In genomic region chr11:86806903-86807302, GRCh38 we compare ENCODE assay signal across 17 cellular contexts. TPM values are rescaled to one million over a fixed set of nuclear protein-coding genes. Genes with fewer than 3 reads are reported as not detected.
DNase-seq lines count a peak whose midpoint lies in the region; ATAC-seq, FAIRE-seq and TF ChIP-seq lines count a peak whose summit lies in the region.
"Had no signal": no experiment of that assay in that cellular context is flagged by ENCODE, and none has a peak within 500 bp of the region (broad histone marks: within the 10 kb centered on the region; RNA-seq: fewer than 3 reads in every experiment).

No MANE protein-coding gene starts in this region.

- H3K4me3 ChIP-seq in astrocyte (ENCODE audit: insufficient read depth, low read depth, low read length) (no peak overlapping the region), mesenchymal stem cell (ENCODE audit: insufficient read depth in 1 of 2, low read depth in 1 of 2, low read length in 2 of 2) (no peak overlapping the region), adrenal gland (no peak overlapping the region)
- H3K4me3 ChIP-seq: BLaER1 treated with 17β-estradiol and CSF1 and Interleukin-3, amounts not matched to agents 10 nM and 100 nM; HAP-1 had no signal

- no peak overlapping the region for H4K91ac ChIP-seq in mesenchymal stem cell (ENCODE audit: low read length)

- CTCF ChIA-PET in activated CD4-positive, alpha-beta T cell treated with anti-CD3 and anti-CD28 coated beads, Interleukin-2, amount 10 ng/mL, durations not matched to agents 7 days and 5 days (lab: Charles Lee): interaction anchor here (1.1 to 1.4 kb wide), 4 partner anchors 8 to 952 kb away, joined by 3 to 6 read pairs (median 4); partner anchors contain the start of gene CCDC83
- CTCF ChIA-PET in CD4-positive, alpha-beta T cell (lab: Charles Lee): no interaction called here

- no peak overlapping the region for H3K23ac ChIP-seq in mesenchymal stem cell (ENCODE audit: low read length in 2 of 2)

- 85% methylated on average over 2 of the region's 3 CpGs for WGBS in mesenchymal stem cell
- WGBS in adrenal gland, 4 donors: 84 to 95% (median 87%) methylated on average over 3 of the region's 3 CpGs

- peaks cover 29% of the 10 kb centered on the region for H4K20me1 ChIP-seq in astrocyte (ENCODE audit: insufficient read depth, low read length)
- H4K20me1 ChIP-seq: BLaER1 treated with 17β-estradiol and CSF1 and Interleukin-3, amounts not matched to agents 10 nM and 100 nM had no signal

- no peaks in the 10 kb centered on the region for H3K9me3 ChIP-seq in astrocyte (ENCODE audit: insufficient read depth, low read depth, low read length)
- no peaks in the 10 kb centered on the region for H3K9me3 ChIP-seq in mesenchymal stem cell (ENCODE audit: control insufficient read depth, low read length)
- H3K9me3 ChIP-seq in adrenal gland (replicated peaks in 1 of 3): no peaks in the 10 kb centered on the region
- H3K9me3 ChIP-seq in CD4-positive, alpha-beta T cell (ENCODE audit: control insufficient read depth, low read length): no peaks in the 10 kb centered on the region
- H3K9me3 ChIP-seq: BLaER1 treated with 17β-estradiol and CSF1 and Interleukin-3, amounts not matched to agents 10 nM and 100 nM; HAP-1 had no signal

- H3K4ac ChIP-seq in mesenchymal stem cell (ENCODE audit: low read depth in 1 of 2, low read length in 2 of 2): peak overlapping the region in 1 of 2 experiments; percentile 19

- intact Hi-C loops in activated CD4-positive, alpha-beta T cell treated with anti-CD3 and anti-CD28 coated beads, Interleukin-2, amount 10 ng/mL, durations not matched to agents 24 days and 14 days (cut with micrococcal nuclease): loop anchor here (1.0 to 10.0 kb wide), 11 partner anchors 119 to 1180 kb away; partner anchors contain the start of genes DLG2 and TMEM126B
- intact Hi-C loops in adrenal gland (cut with DNase I): loop anchor here (10.0 kb wide), 2 partner anchors 132 to 172 kb away; partner anchors contain the start of gene ME3 (in 1 of the 2)
- intact Hi-C loops in CD4-positive, alpha-beta T cell (cut with DNase I, micrococcal nuclease): no loop called here

- no peak for TF ChIP-seq POLR2A in adrenal gland (IDR thresholded peaks at IDR 0.05)

- no peak overlapping the region for H3K18ac ChIP-seq in mesenchymal stem cell (ENCODE audit: low read depth in 1 of 2, low read length in 2 of 2)

- DNase-seq in activated CD4-positive, alpha-beta T cell treated with anti-CD3 and anti-CD28 coated beads, Interleukin-2, amount 10 ng/mL, durations not matched to agents 7 days and 5 days: no peak
- DNase-seq in activated CD4-positive, alpha-beta T cell treated with anti-CD3 and anti-CD28 coated beads, Interleukin-2, amount 10 ng/mL, durations not matched to agents 24 days and 14 days: no peak
- DNase-seq in astrocyte (ENCODE audit: low read depth): no peak
- no peak for DNase-seq in mesenchymal stem cell
- DNase-seq in progenitor cell of endocrine pancreas (ENCODE audit: low spot score, unreplicated experiment): no peak
- DNase-seq in DMS153 (lab: John Stamatoyannopoulos, UW): no peak
- DNase-seq in adrenal gland: no peak
- DNase-seq in CD4-positive, alpha-beta T cell: no peak
- DNase-seq: 8988T; DMS53; NCI-H1417; NCI-H2029 treated with DMSO at 0.1 percent for 48 hours; NCI-H69; NK-92 treated with Interleukin-12 subunit alpha and Interleukin-12 subunit beta, amount 100 ng/mL, for 24 hours had no signal

- H3K36me3 ChIP-seq in astrocyte (ENCODE audit: insufficient read depth, low read length) (peaks cover 32% of the 10 kb centered on the region), mesenchymal stem cell (ENCODE audit: control insufficient read depth in 1 of 2, insufficient read depth in 2 of 2, low read depth in 1 of 2, low read length in 2 of 2) (peaks cover 15 to 25% of the 10 kb centered on the region in 2 experiments), adrenal gland (replicated peaks in 1 of 2) (no peaks in the 10 kb centered on the region)
- H3K36me3 ChIP-seq: BLaER1 treated with 17β-estradiol and CSF1 and Interleukin-3, amounts not matched to agents 10 nM and 100 nM; HAP-1 had no signal

- no peak overlapping the region for H3K14ac ChIP-seq in mesenchymal stem cell (ENCODE audit: low read length in 2 of 2)

- H3K27me3 Mint-ChIP-seq in activated CD4-positive, alpha-beta T cell treated with anti-CD3 and anti-CD28 coated beads, Interleukin-2, amount 10 ng/mL, durations not matched to agents 7 days and 5 days: peaks cover 49% of the 10 kb centered on the region
- peaks cover 18% of the 10 kb centered on the region for H3K27me3 Mint-ChIP-seq in activated CD4-positive, alpha-beta T cell treated with anti-CD3 and anti-CD28 coated beads, Interleukin-2, amount 10 ng/mL, durations not matched to agents 24 days and 14 days
- H3K27me3 Mint-ChIP-seq in astrocyte (ENCODE audit: low read depth, unreplicated experiment): no peaks in the 10 kb centered on the region
- peaks cover 3% of the 10 kb centered on the region for H3K27me3 Mint-ChIP-seq in progenitor cell of endocrine pancreas
- peaks cover 29% of the 10 kb centered on the region for H3K27me3 Mint-ChIP-seq in CD4-positive, alpha-beta T cell

- H3K9me3 Mint-ChIP-seq in activated CD4-positive, alpha-beta T cell treated with anti-CD3 and anti-CD28 coated beads, Interleukin-2, amount 10 ng/mL, durations not matched to agents 7 days and 5 days: no peaks in the 10 kb centered on the region
- H3K9me3 Mint-ChIP-seq in activated CD4-positive, alpha-beta T cell treated with anti-CD3 and anti-CD28 coated beads, Interleukin-2, amount 10 ng/mL, durations not matched to agents 24 days and 14 days: no peaks in the 10 kb centered on the region
- no peaks in the 10 kb centered on the region for H3K9me3 Mint-ChIP-seq in astrocyte (ENCODE audit: unreplicated experiment)
- H3K9me3 Mint-ChIP-seq in progenitor cell of endocrine pancreas (ENCODE audit: low read depth): no peaks in the 10 kb centered on the region
- no peaks in the 10 kb centered on the region for H3K9me3 Mint-ChIP-seq in CD4-positive, alpha-beta T cell
- H3K9me3 Mint-ChIP-seq: IgD-negative memory B cell had no signal

- ATAC-seq in CD4-positive, alpha-beta T cell (ENCODE audit: poor library complexity): no peak

- H3K79me2 ChIP-seq in astrocyte (ENCODE audit: insufficient read depth, low read length): peaks cover 98% of the 10 kb centered on the region

- peaks cover 37% of the 10 kb centered on the region for H3K4me1 Mint-ChIP-seq in activated CD4-positive, alpha-beta T cell treated with anti-CD3 and anti-CD28 coated beads, Interleukin-2, amount 10 ng/mL, durations not matched to agents 7 days and 5 days
- H3K4me1 Mint-ChIP-seq in activated CD4-positive, alpha-beta T cell treated with anti-CD3 and anti-CD28 coated beads, Interleukin-2, amount 10 ng/mL, durations not matched to agents 24 days and 14 days: peaks cover 42% of the 10 kb centered on the region
- H3K4me1 Mint-ChIP-seq in astrocyte (ENCODE audit: low read depth, unreplicated experiment): peaks cover 71% of the 10 kb centered on the region
- H3K4me1 Mint-ChIP-seq in progenitor cell of endocrine pancreas (ENCODE audit: low read depth): peaks cover 37% of the 10 kb centered on the region
- no peaks in the 10 kb centered on the region for H3K4me1 Mint-ChIP-seq in CD4-positive, alpha-beta T cell (ENCODE audit: low read depth)
- H3K4me1 Mint-ChIP-seq: IgD-negative memory B cell had no signal

- peak overlapping the region in 1 of 2 experiments; percentile 3 for H2BK12ac ChIP-seq in mesenchymal stem cell (ENCODE audit: low read length in 2 of 2)

- H3K4me3 Mint-ChIP-seq in activated CD4-positive, alpha-beta T cell treated with anti-CD3 and anti-CD28 coated beads, Interleukin-2, amount 10 ng/mL, durations not matched to agents 7 days and 5 days: no peak overlapping the region
- H3K4me3 Mint-ChIP-seq in activated CD4-positive, alpha-beta T cell treated with anti-CD3 and anti-CD28 coated beads, Interleukin-2, amount 10 ng/mL, durations not matched to agents 24 days and 14 days: no peak overlapping the region
- H3K4me3 Mint-ChIP-seq in astrocyte (ENCODE audit: unreplicated experiment) (peak overlapping the region; percentile 11), progenitor cell of endocrine pancreas (ENCODE audit: low read depth) (no peak overlapping the region)
- no peak overlapping the region for H3K4me3 Mint-ChIP-seq in CD4-positive, alpha-beta T cell
- H3K4me3 Mint-ChIP-seq: IgD-negative memory B cell had no signal

- no peak for TF ChIP-seq CTCF in astrocyte (IDR thresholded peaks at IDR 0.05; ENCODE audit: insufficient read depth, low read depth, low read length)
- TF ChIP-seq CTCF in progenitor cell of endocrine pancreas (IDR thresholded peaks at IDR 0.05; ENCODE audit: unreplicated experiment): no peak
- TF ChIP-seq CTCF in adrenal gland (IDR thresholded peaks at IDR 0.05): no peak
- TF ChIP-seq CTCF in CD4-positive, alpha-beta T cell (IDR thresholded peaks at IDR 0.05): no peak

- peaks cover 43% of the 10 kb centered on the region for H3K4me1 ChIP-seq in astrocyte (ENCODE audit: insufficient read depth, low read length)
- H3K4me1 ChIP-seq in mesenchymal stem cell (ENCODE audit: control insufficient read depth, insufficient read depth, low read depth, low read length): peaks cover 9% of the 10 kb centered on the region
- H3K4me1 ChIP-seq in adrenal gland (replicated peaks in 1 of 2): peaks cover 0 to 13% of the 10 kb centered on the region in 2 donors

- no peak overlapping the region for H4K8ac ChIP-seq in mesenchymal stem cell (ENCODE audit: low read length)

- H3K9ac ChIP-seq in astrocyte (ENCODE audit: low read length): no peak overlapping the region
- no peak overlapping the region for H3K9ac ChIP-seq in mesenchymal stem cell (ENCODE audit: low read length)
- H3K9ac ChIP-seq: BLaER1 treated with 17β-estradiol and CSF1 and Interleukin-3, amounts not matched to agents 10 nM and 100 nM had no signal

- H3K27ac Mint-ChIP-seq in activated CD4-positive, alpha-beta T cell treated with anti-CD3 and anti-CD28 coated beads, Interleukin-2, amount 10 ng/mL, durations not matched to agents 7 days and 5 days: peak overlapping the region; percentile 54
- H3K27ac Mint-ChIP-seq in activated CD4-positive, alpha-beta T cell treated with anti-CD3 and anti-CD28 coated beads, Interleukin-2, amount 10 ng/mL, durations not matched to agents 24 days and 14 days: no peak overlapping the region
- H3K27ac Mint-ChIP-seq in astrocyte (ENCODE audit: unreplicated experiment) (peak overlapping the region; percentile 77), progenitor cell of endocrine pancreas (peak overlapping the region; percentile 15)
- no peak overlapping the region for H3K27ac Mint-ChIP-seq in CD4-positive, alpha-beta T cell
- H3K27ac Mint-ChIP-seq: IgD-negative memory B cell had no signal

- H2BK120ac ChIP-seq in mesenchymal stem cell (ENCODE audit: low read depth, low read length): no peak overlapping the region

- H3K27me3 ChIP-seq in astrocyte (ENCODE audit: insufficient read depth, low read length) (no peaks in the 10 kb centered on the region), mesenchymal stem cell (ENCODE audit: control insufficient read depth in 1 of 2, insufficient read depth in 1 of 2, low read length in 2 of 2) (no peaks in the 10 kb centered on the region), adrenal gland (no peaks in the 10 kb centered on the region)
- peaks cover 11% of the 10 kb centered on the region for H3K27me3 ChIP-seq in CD4-positive, alpha-beta T cell (ENCODE audit: control insufficient read depth, insufficient read depth, low read length)

- POLR2A ChIA-PET in activated CD4-positive, alpha-beta T cell treated with anti-CD3 and anti-CD28 coated beads, Interleukin-2, amount 10 ng/mL, durations not matched to agents 7 days and 5 days (lab: Charles Lee): no interaction called here
- POLR2A ChIA-PET in CD4-positive, alpha-beta T cell (lab: Charles Lee): no interaction called here

- peak overlapping the region; percentile 3 for H2BK5ac ChIP-seq in mesenchymal stem cell (ENCODE audit: low read depth, low read length, poor library complexity, severe bottlenecking)

- H3K27ac ChIP-seq in astrocyte (ENCODE audit: low read depth, low read length) (no peak overlapping the region), mesenchymal stem cell (ENCODE audit: low read length, poor library complexity, severe bottlenecking) (peak overlapping the region; percentile 30), adrenal gland (no peak overlapping the region)
- H3K27ac ChIP-seq in CD4-positive, alpha-beta T cell (ENCODE audit: low read depth, low read length): no peak overlapping the region

- H2AFZ ChIP-seq in astrocyte (ENCODE audit: low read depth, low read length) (no peak overlapping the region), mesenchymal stem cell (ENCODE audit: low read depth, low read length) (no peak overlapping the region)

- FAIRE-seq in astrocyte (lab: Jason Lieb, UNC): no peak

- no peak overlapping the region for H2BK15ac ChIP-seq in mesenchymal stem cell (ENCODE audit: low read depth, poor library complexity, severe bottlenecking)

- no peaks in the 10 kb centered on the region for H3K79me1 ChIP-seq in mesenchymal stem cell (replicated peaks; ENCODE audit: low read length, poor library complexity, severe bottlenecking)

- no peak overlapping the region for H2AK5ac ChIP-seq in mesenchymal stem cell (ENCODE audit: low read length, severe bottlenecking)

- H3K4me2 ChIP-seq in astrocyte (ENCODE audit: low read length) (no peak overlapping the region), mesenchymal stem cell (ENCODE audit: low read length, poor library complexity, severe bottlenecking) (no peak overlapping the region)

- peaks cover 2% of the 10 kb centered on the region for H3K36me3 Mint-ChIP-seq in activated CD4-positive, alpha-beta T cell treated with anti-CD3 and anti-CD28 coated beads, Interleukin-2, amount 10 ng/mL, durations not matched to agents 7 days and 5 days (ENCODE audit: low read depth)
- peaks cover 21% of the 10 kb centered on the region for H3K36me3 Mint-ChIP-seq in activated CD4-positive, alpha-beta T cell treated with anti-CD3 and anti-CD28 coated beads, Interleukin-2, amount 10 ng/mL, durations not matched to agents 24 days and 14 days (ENCODE audit: low read depth)
- H3K36me3 Mint-ChIP-seq in astrocyte (ENCODE audit: low read depth, unreplicated experiment): peaks cover 12% of the 10 kb centered on the region
- H3K36me3 Mint-ChIP-seq in progenitor cell of endocrine pancreas (ENCODE audit: insufficient read depth): peaks cover 10% of the 10 kb centered on the region
- H3K36me3 Mint-ChIP-seq in CD4-positive, alpha-beta T cell (ENCODE audit: low read depth): no peaks in the 10 kb centered on the region
- H3K36me3 Mint-ChIP-seq: IgD-negative memory B cell had no signal

RNA-seq across cellular contexts. Expression of gene PRSS23, which starts 6.6 kb away (rescaled TPM):
- total RNA-seq in activated CD4-positive, alpha-beta T cell treated with anti-CD3 and anti-CD28 coated beads, Interleukin-2, amount 10 ng/mL, durations not matched to agents 7 days and 5 days: under 1 TPM; 0.35 to 0.40 TPM
- total RNA-seq in activated CD4-positive, alpha-beta T cell treated with anti-CD3 and anti-CD28 coated beads, Interleukin-2, amount 10 ng/mL, durations not matched to agents 24 days and 14 days: 37.8 and 43.9 TPM in 2 replicates
- total RNA-seq in astrocyte (680 and 717 TPM in 2 replicates), progenitor cell of endocrine pancreas (31.6 and 34.5 TPM in 2 replicates), adrenal gland (10 to 100 TPM; 16.2 to 49.4 (median 41.4) TPM)
- polyA plus RNA-seq in mesenchymal stem cell (2013, experiment 1 of 2): 324 TPM
- polyA plus RNA-seq in mesenchymal stem cell (2013, experiment 2 of 2): 337 TPM
- 10 to 100 TPM in 1 of 3 donors, 1 to 10 TPM in 2; 5.1 to 27.7 (median 9.5) TPM for polyA plus RNA-seq in adrenal gland
- under 1 TPM in 1 of 2 experiments, not detected in 1; 0.05 TPM for total RNA-seq in CD4-positive, alpha-beta T cell

Comparison
In these comparisons a context has a peak if more than half of its experiments do, and no peak if none do; other contexts are left out.
1. H3K27ac Mint-ChIP-seq: peak in activated CD4-positive, alpha-beta T cell treated with anti-CD3 and anti-CD28 coated beads, Interleukin-2, amount 10 ng/mL, durations not matched to agents 7 days and 5 days (single experiment), astrocyte (single experiment) and progenitor cell of endocrine pancreas (single experiment); none in activated CD4-positive, alpha-beta T cell treated with anti-CD3 and anti-CD28 coated beads, Interleukin-2, amount 10 ng/mL, durations not matched to agents 24 days and 14 days (single experiment) and CD4-positive, alpha-beta T cell (single experiment).
2. RNA of gene PRSS23, which starts 6.6 kb away (total RNA-seq): 680 to 717 TPM in astrocyte; 16.2 to 49.4 TPM in adrenal gland, 37.8 to 43.9 TPM in activated CD4-positive, alpha-beta T cell treated with anti-CD3 and anti-CD28 coated beads, Interleukin-2, amount 10 ng/mL, durations not matched to agents 24 days and 14 days, 31.6 to 34.5 TPM in progenitor cell of endocrine pancreas, 0.35 to 0.40 TPM in activated CD4-positive, alpha-beta T cell treated with anti-CD3 and anti-CD28 coated beads, Interleukin-2, amount 10 ng/mL, durations not matched to agents 7 days and 5 days and 0.05 TPM in CD4-positive, alpha-beta T cell; every median in the first group is over 10 times any median in the second.
3. intact Hi-C loops: an anchor here in activated CD4-positive, alpha-beta T cell treated with anti-CD3 and anti-CD28 coated beads, Interleukin-2, amount 10 ng/mL, durations not matched to agents 24 days and 14 days (1.0 to 10.0 kb wide) and adrenal gland (10.0 kb wide); none called in CD4-positive, alpha-beta T cell.